1 cellular context compared by ENCODE assay signal in the genomic region with DNA sequence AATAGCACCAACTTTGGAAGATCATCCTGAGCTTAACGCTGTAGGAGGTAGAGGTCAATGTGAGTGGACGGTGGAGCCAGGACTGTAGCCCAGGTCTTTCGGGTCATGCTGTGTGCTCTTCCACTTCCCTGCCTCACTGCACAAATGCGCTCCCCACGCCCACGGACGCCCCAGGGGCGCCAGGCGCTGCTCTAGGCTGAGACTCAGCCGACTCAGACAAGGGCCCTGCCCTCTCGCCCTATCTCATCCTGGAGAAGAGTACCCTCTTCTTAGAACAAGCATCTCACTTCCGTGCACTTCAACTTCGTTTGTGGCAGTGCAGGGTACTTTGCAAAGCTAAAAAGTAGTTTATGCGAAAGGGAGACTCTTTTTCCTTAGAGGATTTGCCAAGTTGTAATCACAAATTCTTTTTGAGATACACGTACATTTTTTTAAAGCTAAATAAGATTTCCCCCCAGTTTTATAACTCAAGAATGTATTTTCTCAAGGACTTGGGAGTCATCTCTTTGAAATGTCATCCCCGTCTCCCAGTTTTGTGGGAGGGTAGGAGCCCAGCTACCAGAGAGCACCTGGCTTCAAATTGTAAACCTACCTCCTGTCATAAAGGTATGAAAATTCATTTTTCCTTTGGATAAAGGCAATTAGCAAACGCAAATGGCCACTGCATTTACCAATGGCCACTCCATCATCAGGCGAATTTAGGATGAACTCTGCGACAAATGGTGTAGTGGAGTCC.
TF ChIP-seq lines count a peak whose summit lies in the region.

No MANE protein-coding gene starts in this region.

TF ChIP-seq in IMR-90, 13 proteins besides CTCF, POLR2A, EP300 and RAD21:
- TF ChIP-seq RFX5 (IDR thresholded peaks at IDR 0.05; ENCODE audit: low read depth, low read length) (no peak), MAZ (IDR thresholded peaks at IDR 0.05; ENCODE audit: borderline replicate concordance, low read depth, low read length) (no peak), RCOR1 (IDR thresholded peaks at IDR 0.05; ENCODE audit: insufficient replicate concordance, low read length) (no peak)
